Comparison of ENCODE assay signal across 24 cellular contexts in genomic region chr2:64563436-64563938, GRCh38.
"Had no signal": no experiment of that assay in that cellular context is flagged by ENCODE, and none has a peak within 500 bp of the region (broad histone marks: within the 10 kb centered on the region; RNA-seq: fewer than 3 reads in every experiment).

No MANE protein-coding gene starts in this region.

- FAIRE-seq: endometrium, frontal cortex, kidney had no signal

- H3K36me3 Mint-ChIP-seq: natural killer cell had no signal

- ATAC-seq: effector memory CD8-positive, alpha-beta T cell; left lobe of liver; natural killer cell; psoas muscle; right cardiac atrium; stimulated activated memory B cell treated with anti-CD40 and anti-IgM and Interleukin-4, amounts not matched to agents 10 μg/mL and 1 μg/mL and 100 μg/mL, for 72 hours; stimulated activated naive CD8-positive, alpha-beta T cell treated with anti-CD3 and anti-CD28 coated beads, Interleukin-15, Interleukin-2, amounts not matched to agents 100 U/mL and 50 U/mL, for 24 hours had no signal

- H3K9me3 Mint-ChIP-seq: effector memory CD8-positive, alpha-beta T cell; memory B cell; natural killer cell; stimulated activated memory B cell treated with anti-CD40 and anti-IgM and Interleukin-4, amounts not matched to agents 10 μg/mL and 1 μg/mL and 100 μg/mL, for 72 hours; type B pancreatic cell had no signal

- H3K4me3 ChIP-seq: lung, ovary, psoas muscle, skin epidermis, spleen, testis, tibial artery had no signal

- H3K36me3 ChIP-seq: ovary had no signal

- H3K27me3 Mint-ChIP-seq: effector memory CD8-positive, alpha-beta T cell; memory B cell; stimulated activated memory B cell treated with anti-CD40 and anti-IgM and Interleukin-4, amounts not matched to agents 10 μg/mL and 1 μg/mL and 100 μg/mL, for 72 hours; type B pancreatic cell had no signal

- DNase-seq: cortex of kidney; effector memory CD8-positive, alpha-beta T cell; head of caudate nucleus; kidney; natural killer cell; occipital lobe; ovary; posterior cingulate gyrus; psoas muscle; right cardiac atrium; spleen; stimulated activated CD4-positive, alpha-beta T cell treated with anti-CD3 and anti-CD28 coated beads, Interleukin-4, amount 100 ng/mL, for 4 hours; stimulated activated naive CD8-positive, alpha-beta T cell treated with anti-CD3 and anti-CD28 coated beads, Interleukin-15, Interleukin-2, amounts not matched to agents 100 U/mL and 50 U/mL, for 24 hours; substantia nigra; testis; tibial artery had no signal

- H3K27me3 ChIP-seq: ovary, spleen, testis, tibial artery had no signal

- H3K4me1 ChIP-seq: testis had no signal

- H3K9me3 ChIP-seq: ovary, psoas muscle, spleen, testis, tibial artery had no signal

- H3K27ac ChIP-seq: ovary, psoas muscle, skin epidermis, spleen, testis, tibial artery had no signal

- H3K4me3 Mint-ChIP-seq: effector memory CD8-positive, alpha-beta T cell; memory B cell; natural killer cell; stimulated activated memory B cell treated with anti-CD40 and anti-IgM and Interleukin-4, amounts not matched to agents 10 μg/mL and 1 μg/mL and 100 μg/mL, for 72 hours; type B pancreatic cell had no signal

- H3K27ac Mint-ChIP-seq: effector memory CD8-positive, alpha-beta T cell; memory B cell; natural killer cell; stimulated activated memory B cell treated with anti-CD40 and anti-IgM and Interleukin-4, amounts not matched to agents 10 μg/mL and 1 μg/mL and 100 μg/mL, for 72 hours; type B pancreatic cell had no signal
